8 cellular contexts compared by ENCODE assay signal in genomic region chr1:100036718-100037664, GRCh38.
DNase-seq lines count a peak whose midpoint lies in the region; ATAC-seq and TF ChIP-seq lines count a peak whose summit lies in the region.

No MANE protein-coding gene starts in this region.

- no peaks in the 10 kb centered on the region for H3K9me3 Mint-ChIP-seq in T-helper 1 cell treated with Interleukin-12 subunit alpha and Interleukin-12 subunit beta and Interleukin-4 antibody, amounts not matched to agents 30 μg/mL and 1 μg/mL, for 36 hours
- no peaks in the 10 kb centered on the region for H3K9me3 Mint-ChIP-seq in neural crest cell

- H3K27ac Mint-ChIP-seq in T-helper 1 cell treated with Interleukin-12 subunit alpha and Interleukin-12 subunit beta and Interleukin-4 antibody, amounts not matched to agents 30 μg/mL and 1 μg/mL, for 36 hours = peak overlapping the region; percentile 97
- H3K27ac Mint-ChIP-seq in neural crest cell (ENCODE audit: unreplicated experiment) = peak overlapping the region; percentile 100

- intact Hi-C loops in esophagus squamous epithelium (cut with DNase I) = no loop called here

- TF ChIP-seq CTCF in esophagus squamous epithelium (IDR thresholded peaks at IDR 0.05) = no peak
- no peak for TF ChIP-seq CTCF in neural crest cell (conservative IDR thresholded peaks at IDR 0.05)

- H3K4me1 ChIP-seq in esophagus squamous epithelium = peaks cover 0 to 52% (median 23%) of the 10 kb centered on the region in 3 donors

- WGBS in esophagus squamous epithelium, 2 donors = 14 to 16% methylated on average over 10 to 11 of the region's 11 CpGs

- peak overlapping the region; percentile 60 to 93 (median 86) for H3K4me3 ChIP-seq in esophagus squamous epithelium

- no peaks in the 10 kb centered on the region for H3K36me3 ChIP-seq in esophagus squamous epithelium

- H3K4me3 Mint-ChIP-seq in T-helper 1 cell treated with Interleukin-12 subunit alpha and Interleukin-12 subunit beta and Interleukin-4 antibody, amounts not matched to agents 30 μg/mL and 1 μg/mL, for 36 hours = peak overlapping the region; percentile 93
- peak overlapping the region; percentile 100 for H3K4me3 Mint-ChIP-seq in neural crest cell

- H3K27me3 ChIP-seq in esophagus squamous epithelium = no peaks in the 10 kb centered on the region

- peak; percentile 23 for DNase-seq in G401 (ENCODE audit: low spot score)
- DNase-seq in esophagus squamous epithelium (lab: John Stamatoyannopoulos, UW) = no peak
- no peak for DNase-seq in neural crest cell (ENCODE audit: low read depth, low spot score)
- DNase-seq in GOT3 (lab: John Stamatoyannopoulos, UW) = no peak
- no peak for DNase-seq in NCI-H1930 (lab: John Stamatoyannopoulos, UW)

- H3K36me3 Mint-ChIP-seq in T-helper 1 cell treated with Interleukin-12 subunit alpha and Interleukin-12 subunit beta and Interleukin-4 antibody, amounts not matched to agents 30 μg/mL and 1 μg/mL, for 36 hours (ENCODE audit: low read depth) = peaks cover 10% of the 10 kb centered on the region
- peaks cover 7% of the 10 kb centered on the region for H3K36me3 Mint-ChIP-seq in neural crest cell (ENCODE audit: low read depth)

- ATAC-seq in HG03460 (IDR thresholded peaks at IDR 0.05; ENCODE audit: unreplicated experiment) (peak; percentile 0), GM21528 (IDR thresholded peaks at IDR 0.05; ENCODE audit: low FRiP score, unreplicated experiment) (no peak)

- no peak for TF ChIP-seq POLR2A in esophagus squamous epithelium (IDR thresholded peaks at IDR 0.05)

- H3K4me1 Mint-ChIP-seq in T-helper 1 cell treated with Interleukin-12 subunit alpha and Interleukin-12 subunit beta and Interleukin-4 antibody, amounts not matched to agents 30 μg/mL and 1 μg/mL, for 36 hours (ENCODE audit: low read depth) = peaks cover 24% of the 10 kb centered on the region
- H3K4me1 Mint-ChIP-seq in neural crest cell = peaks cover 53% of the 10 kb centered on the region

- H3K9me3 ChIP-seq in esophagus squamous epithelium = no peaks in the 10 kb centered on the region

- H3K27me3 Mint-ChIP-seq in T-helper 1 cell treated with Interleukin-12 subunit alpha and Interleukin-12 subunit beta and Interleukin-4 antibody, amounts not matched to agents 30 μg/mL and 1 μg/mL, for 36 hours (ENCODE audit: low read depth) = no peaks in the 10 kb centered on the region
- no peaks in the 10 kb centered on the region for H3K27me3 Mint-ChIP-seq in neural crest cell (ENCODE audit: low read depth)

- H3K27ac ChIP-seq in esophagus squamous epithelium = peak overlapping the region; percentile 91 to 100 (median 97)

- in situ Hi-C loops in G401 (cut with HindIII; ENCODE audit: low sequenced_read_pairs) = no loop called here
